Comparison of ENCODE assay signal across 8 cellular contexts in genomic region chr19:41597600-41598041, GRCh38. TPM values are rescaled to one million over a fixed set of nuclear protein-coding genes. Genes with fewer than 3 reads are reported as not detected.
A peak's percentile ranks its signal among the peaks of the same experiment; 100 is the strongest.
DNase-seq lines count a peak whose midpoint lies in the region; ATAC-seq, FAIRE-seq and TF ChIP-seq lines count a peak whose summit lies in the region.

No MANE protein-coding gene starts in this region.

- intact Hi-C loops in pancreas (cut with DNase I) (no loop called here), transverse colon (cut with DNase I; ENCODE audit: low total_unique reads) (no loop called here)

- H3K27me3 ChIP-seq in gastroesophageal sphincter (peaks cover 72% of the 10 kb centered on the region), pancreas (no peaks in the 10 kb centered on the region), transverse colon (peaks cover 28% of the 10 kb centered on the region)

- peak; percentile 95 for TF ChIP-seq CTCF in GM12864 (IDR thresholded peaks at IDR 0.05; ENCODE audit: low read depth, low read length, missing control alignments)
- peak; percentile 67 to 84 (median 76) for TF ChIP-seq CTCF in gastroesophageal sphincter (IDR thresholded peaks at IDR 0.05)
- peak; percentile 78 to 87 (median 86) for TF ChIP-seq CTCF in pancreas (IDR thresholded peaks at IDR 0.05)
- peak; percentile 77 to 94 (median 89) for TF ChIP-seq CTCF in transverse colon (IDR thresholded peaks at IDR 0.05)

- no peak for FAIRE-seq in pancreas (lab: Jason Lieb, UNC)

- DNase-seq in GM12864 (ENCODE audit: low read depth) = peak; percentile 59
- DNase-seq in LoVo (ENCODE audit: low spot score) = peak; percentile 62
- peak; percentile 80 for DNase-seq in SIG-M5 treated with dmso at 0.1 percent for 504 hours (lab: John Stamatoyannopoulos, UW; ENCODE audit: unreplicated experiment)
- DNase-seq in activated effector memory CD4-positive, alpha-beta T cell treated with Interleukin-2 at 50 U/mL for 16 hours = peak; percentile 39
- peak in 5 of 6 donors; percentile 43 to 71 (median 61) for DNase-seq in pancreas
- peak; percentile 70 for DNase-seq in transverse colon

- TF ChIP-seq POLR2A in gastroesophageal sphincter (IDR thresholded peaks at IDR 0.05) = no peak
- TF ChIP-seq POLR2A in transverse colon (IDR thresholded peaks at IDR 0.05) = no peak

- H3K36me3 ChIP-seq in gastroesophageal sphincter (no peaks in the 10 kb centered on the region), pancreas (no peaks in the 10 kb centered on the region), transverse colon (no peaks in the 10 kb centered on the region)

- peaks cover 0 to 12% (median 0%) of the 10 kb centered on the region in 3 donors for H3K9me3 ChIP-seq in gastroesophageal sphincter
- no peaks in the 10 kb centered on the region for H3K9me3 ChIP-seq in pancreas
- no peaks in the 10 kb centered on the region for H3K9me3 ChIP-seq in transverse colon

- H3K27ac ChIP-seq in gastroesophageal sphincter = no peak overlapping the region
- no peak overlapping the region for H3K27ac ChIP-seq in pancreas
- H3K27ac ChIP-seq in transverse colon = no peak overlapping the region

- H3K4me1 ChIP-seq in gastroesophageal sphincter (no peaks in the 10 kb centered on the region), pancreas (no peaks in the 10 kb centered on the region), transverse colon (peaks cover 0 to 4% (median 0%) of the 10 kb centered on the region in 4 donors)

- H3K4me3 ChIP-seq in GM12864 (ENCODE audit: low read depth, low read length) (no peak overlapping the region), gastroesophageal sphincter (no peak overlapping the region), pancreas (no peak overlapping the region), transverse colon (no peak overlapping the region)

- WGBS in gastroesophageal sphincter (ENCODE audit: low coverage in 1 of 2), 2 donors = 8 to 9% methylated on average over 7 to 8 of the region's 10 CpGs
- WGBS in pancreas, 2 donors = 8 to 9% methylated on average over 10 of the region's 10 CpGs
- WGBS in transverse colon (ENCODE audit: low coverage in 1 of 2), 2 donors = 6 to 7% methylated on average over 10 of the region's 10 CpGs

- ATAC-seq in gastroesophageal sphincter (peak; percentile 76), pancreas (peak; percentile 64 to 91 (median 86)), HG02623 (IDR thresholded peaks at IDR 0.05; ENCODE audit: unreplicated experiment) (no peak)

- TF ChIP-seq EP300 in gastroesophageal sphincter (IDR thresholded peaks at IDR 0.05) = no peak
- TF ChIP-seq EP300 in transverse colon (IDR thresholded peaks at IDR 0.05; ENCODE audit: low read depth) = no peak

- in situ Hi-C loops in transverse colon (cut with MboI; ENCODE audit: low pct_ligation_motif_present in 1 of 4, low pct_unique_long_range_greater_than_20kb in 1 of 4, low sequenced_read_pairs in 3 of 4) = no loop called here

RNA-seq across cellular contexts. Expression of gene CEACAM21, which starts 21.7 kb away (rescaled TPM):
- total RNA-seq in gastroesophageal sphincter (1 to 10 TPM in 1 of 4 donors, not detected in 3; 4.3 TPM), pancreas (1 to 10 TPM in 1 of 6 donors, under 1 TPM in 3, not detected in 2; 0.09 to 1.2 (median 0.53) TPM), transverse colon (1 to 10 TPM in 1 of 4 donors, under 1 TPM in 2, not detected in 1; 0.41 to 1.1 (median 0.95) TPM)
- 1 to 10 TPM in 1 of 2 donors, under 1 TPM in 1; 0.23 to 1.2 TPM for polyA plus RNA-seq in pancreas

RNA-seq across cellular contexts. Expression of gene CEACAM4, which starts 29.3 kb away (rescaled TPM):
- total RNA-seq in gastroesophageal sphincter = 1 to 10 TPM in 1 of 4 donors, under 1 TPM in 2, not detected in 1; 0.52 to 2.6 (median 0.93) TPM
- 1 to 10 TPM in 2 of 6 donors, under 1 TPM in 4; 0.46 to 1.1 (median 0.54) TPM for total RNA-seq in pancreas
- polyA plus RNA-seq in pancreas = 1 to 10 TPM in 1 of 2 donors, under 1 TPM in 1; 0.30 to 1.1 TPM
- total RNA-seq in transverse colon = 1 to 10 TPM in 1 of 4 donors, under 1 TPM in 1, not detected in 2; 0.48 to 1.5 TPM
